Comparison of ENCODE assay signal across 11 cellular contexts in genomic region chr2:197454923-197455322, GRCh38. TPM values are rescaled to one million over a fixed set of nuclear protein-coding genes. Genes with fewer than 3 reads are reported as not detected.
DNase-seq lines count a peak whose midpoint lies in the region; ATAC-seq and TF ChIP-seq lines count a peak whose summit lies in the region.
"Had no signal": no experiment of that assay in that cellular context is flagged by ENCODE, and none has a peak within 500 bp of the region (broad histone marks: within the 10 kb centered on the region; RNA-seq: fewer than 3 reads in every experiment).

No MANE protein-coding gene starts in this region.

- H3K27ac Mint-ChIP-seq in activated naive CD4-positive, alpha-beta T cell treated with anti-CD3 and anti-CD28 coated beads for 36 hours: peak overlapping the region; percentile 100

- no peak for ATAC-seq in right lobe of liver

- peak overlapping the region; percentile 98 to 99 (median 99) for H3K27ac ChIP-seq in right lobe of liver
- H3K27ac ChIP-seq in tibial artery: peak overlapping the region; percentile 99 to 100

- H3K4me1 ChIP-seq in adipocyte (ENCODE audit: control insufficient read depth, insufficient read depth, low read length) (peaks cover 43% of the 10 kb centered on the region), right lobe of liver (peaks cover 0 to 35% (median 4%) of the 10 kb centered on the region in 4 donors), tibial artery (peaks cover 0 to 54% (median 21%) of the 10 kb centered on the region in 4 donors)

- no peaks in the 10 kb centered on the region for H3K9me3 Mint-ChIP-seq in activated naive CD4-positive, alpha-beta T cell treated with anti-CD3 and anti-CD28 coated beads for 36 hours

- H3K27me3 ChIP-seq in adipocyte (replicated peaks; ENCODE audit: control insufficient read depth, insufficient read depth, low read length) (no peaks in the 10 kb centered on the region), right lobe of liver (no peaks in the 10 kb centered on the region), tibial artery (no peaks in the 10 kb centered on the region)
- H3K27me3 ChIP-seq: uterus had no signal

- H3K4me1 Mint-ChIP-seq in activated naive CD4-positive, alpha-beta T cell treated with anti-CD3 and anti-CD28 coated beads for 36 hours (ENCODE audit: low read depth): peaks cover 55% of the 10 kb centered on the region

- in situ Hi-C loops in GM13977 (cut with MboI; ENCODE audit: low pct_unique_long_range_greater_than_20kb, low sequenced_read_pairs, unreplicated experiment): no loop called here

- no peak for DNase-seq in activated naive CD4-positive, alpha-beta T cell treated with anti-CD3 and anti-CD28 coated beads for 36 hours
- DNase-seq in activated naive CD4-positive, alpha-beta T cell treated with Interleukin-2 at 50 U/mL for 16 hours: no peak
- DNase-seq in adipocyte (ENCODE audit: low read depth) (no peak), right lobe of liver (no peak), tibial artery (no peak), GM13977 (ENCODE audit: low spot score) (no peak), GM19240 (ENCODE audit: insufficient read length, low spot score) (no peak)
- DNase-seq in stimulated activated naive CD4-positive, alpha-beta T cell (lab: John Stamatoyannopoulos, UW): no peak
- DNase-seq: COR-L47, NCI-H1930, uterus had no signal

- no peaks in the 10 kb centered on the region for H3K27me3 Mint-ChIP-seq in activated naive CD4-positive, alpha-beta T cell treated with anti-CD3 and anti-CD28 coated beads for 36 hours (ENCODE audit: low read depth)

- TF ChIP-seq CTCF in right lobe of liver (IDR thresholded peaks at IDR 0.05) (no peak), tibial artery (IDR thresholded peaks at IDR 0.05) (no peak), GM13977 (IDR thresholded peaks at IDR 0.05; ENCODE audit: extremely low read depth, insufficient read depth, missing control alignments) (no peak)

- H3K9ac ChIP-seq in adipocyte (ENCODE audit: low read length): peak overlapping the region; percentile 98

- 21% methylated on average over 2 of the region's 2 CpGs for WGBS in right lobe of liver (ENCODE audit: insufficient coverage, low coverage, low lambda C conversion rate, missing lambda C conversion rate)

- CTCF ChIA-PET in activated naive CD4-positive, alpha-beta T cell treated with anti-CD3 and anti-CD28 coated beads for 36 hours (lab: Charles Lee): interaction anchor here (0.6 to 0.7 kb wide), 2 partner anchors 89 to 417 kb away, joined by 3 to 4 read pairs; no protein-coding TSS in a partner anchor

- TF ChIP-seq POLR2A in right lobe of liver (IDR thresholded peaks at IDR 0.05): peak; percentile 17

- H3K4me3 ChIP-seq in adipocyte (ENCODE audit: low read length) (peak overlapping the region; percentile 96), right lobe of liver (peak overlapping the region; percentile 81 to 93 (median 86)), tibial artery (peak overlapping the region; percentile 87 to 96)

- H3K36me3 ChIP-seq in adipocyte (ENCODE audit: control insufficient read depth, insufficient read depth, low read length, severe bottlenecking) (peaks cover 9% of the 10 kb centered on the region), right lobe of liver (peaks cover 0 to 4% (median 0%) of the 10 kb centered on the region in 4 donors), tibial artery (peaks cover 0 to 2% (median 0%) of the 10 kb centered on the region in 3 donors)
- H3K36me3 ChIP-seq: uterus had no signal

- H3K9me3 ChIP-seq in adipocyte (ENCODE audit: control insufficient read depth, low read length) (no peaks in the 10 kb centered on the region), right lobe of liver (no peaks in the 10 kb centered on the region), tibial artery (no peaks in the 10 kb centered on the region)
- H3K9me3 ChIP-seq: uterus had no signal

- intact Hi-C loops in activated naive CD4-positive, alpha-beta T cell treated with anti-CD3 and anti-CD28 coated beads for 36 hours (cut with micrococcal nuclease): no loop called here
- intact Hi-C loops in right lobe of liver (cut with DNase I): no loop called here
- intact Hi-C loops in tibial artery (cut with DNase I; ENCODE audit: low total_unique reads): loop anchor here (5.0 kb wide), 1 partner anchor 252 kb away; the partner anchor contains the start of gene MARS2

- peaks cover 16% of the 10 kb centered on the region for H3K36me3 Mint-ChIP-seq in activated naive CD4-positive, alpha-beta T cell treated with anti-CD3 and anti-CD28 coated beads for 36 hours (ENCODE audit: low read depth)

- H3K4me3 Mint-ChIP-seq in activated naive CD4-positive, alpha-beta T cell treated with anti-CD3 and anti-CD28 coated beads for 36 hours: peak overlapping the region; percentile 100

RNA-seq across cellular contexts. Expression of gene COQ10B, which starts 1.6 kb away (rescaled TPM):
- total RNA-seq in activated naive CD4-positive, alpha-beta T cell treated with anti-CD3 and anti-CD28 coated beads for 36 hours: 10 to 100 TPM; 17.5 to 17.8 TPM
- 10 to 100 TPM; 11.7 to 23.7 (median 17.1) TPM for total RNA-seq in right lobe of liver

RNA-seq across cellular contexts. Expression of gene SF3B1, which starts 20.1 kb away (rescaled TPM):
- 100 to 1,000 TPM; 235 to 248 TPM for total RNA-seq in activated naive CD4-positive, alpha-beta T cell treated with anti-CD3 and anti-CD28 coated beads for 36 hours
- total RNA-seq in right lobe of liver: 100 to 1,000 TPM in 3 of 6 experiments, 10 to 100 TPM in 3; 74.6 to 113 (median 100) TPM

RNA-seq across cellular contexts. Expression of gene HSPD1, which starts 44.7 kb away (rescaled TPM):
- 1,000 to 10,000 TPM; 1,191 to 1,210 TPM for total RNA-seq in activated naive CD4-positive, alpha-beta T cell treated with anti-CD3 and anti-CD28 coated beads for 36 hours
- 100 to 1,000 TPM; 241 to 552 (median 353) TPM for total RNA-seq in right lobe of liver

RNA-seq across cellular contexts. Expression of gene HSPE1, which starts 45.3 kb away (rescaled TPM):
- 100 to 1,000 TPM; 294 to 310 TPM for total RNA-seq in activated naive CD4-positive, alpha-beta T cell treated with anti-CD3 and anti-CD28 coated beads for 36 hours
- total RNA-seq in right lobe of liver: 100 to 1,000 TPM in 4 of 6 experiments, 10 to 100 TPM in 2; 91.8 to 318 (median 209) TPM
